ENCODE assay signal across 1 cellular context in the genomic region with DNA sequence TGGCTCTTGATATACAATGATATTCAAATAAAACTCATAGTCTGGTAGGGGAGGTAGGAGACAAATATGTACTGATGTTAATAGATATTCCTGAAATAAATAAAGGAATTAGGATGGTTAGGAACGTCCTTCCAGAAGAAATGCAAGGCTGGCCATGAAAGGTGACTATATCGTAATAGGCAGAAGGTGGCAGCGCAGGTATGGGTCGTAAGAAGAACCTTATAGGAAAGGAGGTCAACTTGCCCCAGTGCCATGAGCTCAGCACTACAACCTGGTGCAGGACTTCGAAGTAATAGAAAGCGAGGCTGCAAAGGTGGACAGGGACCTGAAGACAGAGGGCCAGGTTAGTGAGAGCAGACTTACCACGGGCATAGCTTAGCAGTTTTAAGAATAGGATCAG.
TF ChIP-seq lines count a peak whose summit lies in the region.

No MANE protein-coding gene starts in this region.

TF ChIP-seq in HepG2, 621 proteins besides CTCF, POLR2A, EP300 and RAD21:
- TF ChIP-seq STAG1 (CRISPR knock-in tag; IDR thresholded peaks at IDR 0.05) = peak; percentile 39
- TF ChIP-seq MTF2 (CRISPR knock-in tag; IDR thresholded peaks at IDR 0.05; ENCODE audit: borderline replicate concordance) = no peak
- no peak for TF ChIP-seq KMT2B (CRISPR knock-in tag; IDR thresholded peaks at IDR 0.05)
- TF ChIP-seq SMAD1 (CRISPR knock-in tag; IDR thresholded peaks at IDR 0.05; ENCODE audit: borderline replicate concordance, low read depth) = no peak
